In genomic region chr11:94183886-94184264, GRCh38 we compare ENCODE assay signal across 8 cellular contexts. TPM values are rescaled to one million over a fixed set of nuclear protein-coding genes. Genes with fewer than 3 reads are reported as not detected.
A peak's percentile ranks its signal among the peaks of the same experiment; 100 is the strongest.
DNase-seq lines count a peak whose midpoint lies in the region; ATAC-seq and TF ChIP-seq lines count a peak whose summit lies in the region.

No MANE protein-coding gene starts in this region.

- H2AFZ ChIP-seq in PC-9 (no peak overlapping the region), mammary epithelial cell (ENCODE audit: low read depth, low read length) (peak overlapping the region; percentile 15)

- peaks cover 36% of the 10 kb centered on the region for H3K36me3 Mint-ChIP-seq in CD8-positive, alpha-beta T cell
- H3K36me3 Mint-ChIP-seq in stimulated activated memory B cell treated with anti-CD40 and anti-IgM and Interleukin-4, amounts not matched to agents 10 μg/mL and 1 μg/mL and 100 μg/mL, for 72 hours = peaks cover 27% of the 10 kb centered on the region

- H4K20me1 ChIP-seq in PC-9 (ENCODE audit: insufficient read depth) (no peaks in the 10 kb centered on the region), mammary epithelial cell (ENCODE audit: insufficient read depth, low read length) (no peaks in the 10 kb centered on the region)

- H3K27ac ChIP-seq in CD8-positive, alpha-beta T cell (ENCODE audit: low read depth, low read length) = no peak overlapping the region
- H3K27ac ChIP-seq in PC-9 (no peak overlapping the region), mammary epithelial cell (ENCODE audit: insufficient read depth, low read depth, low read length) (no peak overlapping the region)

- DNase-seq in CD8-positive, alpha-beta T cell = peak in 1 of 7 experiments; percentile 14
- DNase-seq in PC-9 (peak; percentile 42 to 58), mammary epithelial cell (peak; percentile 48), left lobe of liver (ENCODE audit: low spot score) (peak; percentile 66), NOMO-1 treated with DMSO at 0.1 percent for 48 hours (lab: John Stamatoyannopoulos, UW; ENCODE audit: unreplicated experiment) (no peak)

- no peak for ATAC-seq in CD8-positive, alpha-beta T cell
- ATAC-seq in GM18858 (IDR thresholded peaks at IDR 0.05; ENCODE audit: unreplicated experiment) = peak; percentile 57
- ATAC-seq in HG03045 (IDR thresholded peaks at IDR 0.05; ENCODE audit: unreplicated experiment) = peak; percentile 73
- ATAC-seq in left lobe of liver = peak; percentile 97
- ATAC-seq in stimulated activated memory B cell treated with anti-CD40 and anti-IgM and Interleukin-4, amounts not matched to agents 10 μg/mL and 1 μg/mL and 100 μg/mL, for 72 hours = no peak

- intact Hi-C loops in CD8-positive, alpha-beta T cell (cut with DNase I, micrococcal nuclease) = loop anchor here in 1 of 2 experiments (5.0 kb wide), 1 partner anchor 323 kb away; no protein-coding TSS in a partner anchor
- intact Hi-C loops in PC-9 (cut with micrococcal nuclease; ENCODE audit: unreplicated experiment) = loop anchor here (5.0 kb wide), 1 partner anchor 233 kb away; no protein-coding TSS in a partner anchor
- intact Hi-C loops in mammary epithelial cell (cut with micrococcal nuclease) = loop anchor here (1.0 to 2.0 kb wide), 5 partner anchors 55 to 321 kb away; partner anchors contain the start of gene PANX1

- dilution Hi-C loops in mammary epithelial cell (cut with HindIII; ENCODE audit: low sequenced_read_pairs) = no loop called here

- TF ChIP-seq CTCF in CD8-positive, alpha-beta T cell (IDR thresholded peaks at IDR 0.05) = peak; percentile 43
- peak; percentile 92 for TF ChIP-seq CTCF in PC-9 (conservative IDR thresholded peaks at IDR 0.05)
- peak; percentile 94 to 96 for TF ChIP-seq CTCF in mammary epithelial cell (conservative IDR thresholded peaks at IDR 0.05 in 1 of 2, IDR thresholded peaks at IDR 0.05 in 1 of 2; ENCODE audit: extremely low read depth in 1 of 2, insufficient read depth in 1 of 2, low read depth in 1 of 2, low read length in 2 of 2)

- no peaks in the 10 kb centered on the region for H3K79me2 ChIP-seq in PC-9 (ENCODE audit: low read depth)
- H3K79me2 ChIP-seq in mammary epithelial cell (ENCODE audit: insufficient read depth, low read length) = peaks cover 13% of the 10 kb centered on the region

- in situ Hi-C loops in mammary epithelial cell (cut with MboI; ENCODE audit: low sequenced_read_pairs in 2 of 2) = no loop called here

- no peaks in the 10 kb centered on the region for H3K4me1 Mint-ChIP-seq in CD8-positive, alpha-beta T cell (ENCODE audit: low read depth)
- peaks cover 12% of the 10 kb centered on the region for H3K4me1 Mint-ChIP-seq in stimulated activated memory B cell treated with anti-CD40 and anti-IgM and Interleukin-4, amounts not matched to agents 10 μg/mL and 1 μg/mL and 100 μg/mL, for 72 hours

- H3K27me3 Mint-ChIP-seq in CD8-positive, alpha-beta T cell (ENCODE audit: low read depth) = no peaks in the 10 kb centered on the region
- H3K27me3 Mint-ChIP-seq in stimulated activated memory B cell treated with anti-CD40 and anti-IgM and Interleukin-4, amounts not matched to agents 10 μg/mL and 1 μg/mL and 100 μg/mL, for 72 hours = no peaks in the 10 kb centered on the region

- H3K27ac Mint-ChIP-seq in CD8-positive, alpha-beta T cell = no peak overlapping the region
- H3K27ac Mint-ChIP-seq in stimulated activated memory B cell treated with anti-CD40 and anti-IgM and Interleukin-4, amounts not matched to agents 10 μg/mL and 1 μg/mL and 100 μg/mL, for 72 hours = peak overlapping the region; percentile 11

- no peak overlapping the region for H3K9ac ChIP-seq in mammary epithelial cell (ENCODE audit: insufficient read depth, low read length)

- POLR2A ChIA-PET in CD8-positive, alpha-beta T cell (lab: Charles Lee) = no interaction called here
- POLR2A ChIA-PET in PC-9 (lab: Charles Lee; ENCODE audit: unreplicated experiment) = no interaction called here

- no peak overlapping the region for H3K4me3 Mint-ChIP-seq in CD8-positive, alpha-beta T cell
- H3K4me3 Mint-ChIP-seq in stimulated activated memory B cell treated with anti-CD40 and anti-IgM and Interleukin-4, amounts not matched to agents 10 μg/mL and 1 μg/mL and 100 μg/mL, for 72 hours = no peak overlapping the region

- no peaks in the 10 kb centered on the region for H3K27me3 ChIP-seq in CD8-positive, alpha-beta T cell (ENCODE audit: insufficient read depth, low read length)
- no peaks in the 10 kb centered on the region for H3K27me3 ChIP-seq in PC-9 (ENCODE audit: insufficient read depth, low read depth)
- no peaks in the 10 kb centered on the region for H3K27me3 ChIP-seq in mammary epithelial cell (ENCODE audit: insufficient read depth, low read length)

- peaks cover 18% of the 10 kb centered on the region for H3K36me3 ChIP-seq in CD8-positive, alpha-beta T cell (ENCODE audit: insufficient read depth, low read length)
- H3K36me3 ChIP-seq in PC-9 (ENCODE audit: low read depth) (no peaks in the 10 kb centered on the region), mammary epithelial cell (ENCODE audit: insufficient read depth, low read length) (peaks cover 15% of the 10 kb centered on the region)

- no peaks in the 10 kb centered on the region for H3K9me3 Mint-ChIP-seq in CD8-positive, alpha-beta T cell
- peaks cover 1% of the 10 kb centered on the region for H3K9me3 Mint-ChIP-seq in stimulated activated memory B cell treated with anti-CD40 and anti-IgM and Interleukin-4, amounts not matched to agents 10 μg/mL and 1 μg/mL and 100 μg/mL, for 72 hours

- WGBS in mammary epithelial cell (ENCODE audit: low coverage, missing lambda C conversion rate) = 36% methylated on average over 7 of the region's 7 CpGs

- BruUV-seq in PC-9 (replicated peaks; lab: Mats Ljungman, UMichigan) (no TSS peak), mammary epithelial cell (replicated peaks; lab: Mats Ljungman, UMichigan) (no TSS peak)

- H3K4me1 ChIP-seq in CD8-positive, alpha-beta T cell (ENCODE audit: insufficient read depth, low read length) = no peaks in the 10 kb centered on the region
- no peaks in the 10 kb centered on the region for H3K4me1 ChIP-seq in PC-9 (replicated peaks; ENCODE audit: insufficient read depth)
- no peaks in the 10 kb centered on the region for H3K4me1 ChIP-seq in mammary epithelial cell (ENCODE audit: insufficient read depth, low read length)

- H3K4me2 ChIP-seq in PC-9 = no peak overlapping the region
- no peak overlapping the region for H3K4me2 ChIP-seq in mammary epithelial cell (ENCODE audit: insufficient read depth, low read depth, low read length)

- CTCF ChIA-PET in CD8-positive, alpha-beta T cell (lab: Charles Lee) = interaction anchor here (0.6 to 1.9 kb wide), 5 partner anchors 9 to 432 kb away, joined by 3 to 6 read pairs (median 3); no protein-coding TSS in a partner anchor
- CTCF ChIA-PET in PC-9 (lab: Charles Lee) = interaction anchor here (0.6 to 1.2 kb wide), 3 partner anchors 30 to 283 kb away, joined by 3 to 4 read pairs (median 3); no protein-coding TSS in a partner anchor
- CTCF ChIA-PET in mammary epithelial cell (lab: Charles Lee; ENCODE audit: low non-redundant PET) = interaction anchor here (0.7 to 1.3 kb wide), 2 partner anchors 8 to 288 kb away, joined by 4 read pairs; no protein-coding TSS in a partner anchor

- H3K9me3 ChIP-seq in CD8-positive, alpha-beta T cell (ENCODE audit: low read length) = no peaks in the 10 kb centered on the region
- no peaks in the 10 kb centered on the region for H3K9me3 ChIP-seq in PC-9 (ENCODE audit: insufficient read depth, low read depth)
- H3K9me3 ChIP-seq in mammary epithelial cell (replicated peaks; ENCODE audit: insufficient read depth, low read length) = no peaks in the 10 kb centered on the region

- no peaks in the 10 kb centered on the region for H3F3A ChIP-seq in PC-9 (ENCODE audit: insufficient read depth, low read depth)

- H3K9me2 ChIP-seq in PC-9 (ENCODE audit: insufficient read depth) = no peaks in the 10 kb centered on the region

- H3K4me3 ChIP-seq in CD8-positive, alpha-beta T cell (ENCODE audit: low read depth, low read length) = no peak overlapping the region
- H3K4me3 ChIP-seq in PC-9 (no peak overlapping the region), mammary epithelial cell (replicated peaks in 1 of 3; ENCODE audit: insufficient read depth in 1 of 3, low read depth in 2 of 3, low read length in 3 of 3) (no peak overlapping the region)

RNA-seq across cellular contexts. Expression of gene PANX1, which starts 55.2 kb away (rescaled TPM):
- 1 to 10 TPM; 8.3 to 9.3 TPM for total RNA-seq in CD8-positive, alpha-beta T cell
- total RNA-seq in PC-9 (2021) = 10.5 and 12.6 TPM in 2 replicates
- 10 to 100 TPM; 42.1 to 48.2 TPM for total RNA-seq in mammary epithelial cell
- polyA plus RNA-seq in mammary epithelial cell = 30.9 TPM
- 62.4 TPM for polyA minus RNA-seq in mammary epithelial cell
- total RNA-seq in left lobe of liver = 9.7 TPM

Comparison
In these comparisons a context has a peak if more than half of its experiments do, and no peak if none do; other contexts are left out.
1. ATAC-seq: peak in GM18858 (single experiment), HG03045 (single experiment) and left lobe of liver (single experiment); none in CD8-positive, alpha-beta T cell (single experiment) and stimulated activated memory B cell treated with anti-CD40 and anti-IgM and Interleukin-4, amounts not matched to agents 10 μg/mL and 1 μg/mL and 100 μg/mL, for 72 hours (single experiment).
2. CTCF ChIP-seq: peak in every context shown above with its lines; median percentile 95 in mammary epithelial cell; 92 in PC-9; 43 in CD8-positive, alpha-beta T cell.